Comparison of ENCODE assay signal across 6 cellular contexts in the genomic region with DNA sequence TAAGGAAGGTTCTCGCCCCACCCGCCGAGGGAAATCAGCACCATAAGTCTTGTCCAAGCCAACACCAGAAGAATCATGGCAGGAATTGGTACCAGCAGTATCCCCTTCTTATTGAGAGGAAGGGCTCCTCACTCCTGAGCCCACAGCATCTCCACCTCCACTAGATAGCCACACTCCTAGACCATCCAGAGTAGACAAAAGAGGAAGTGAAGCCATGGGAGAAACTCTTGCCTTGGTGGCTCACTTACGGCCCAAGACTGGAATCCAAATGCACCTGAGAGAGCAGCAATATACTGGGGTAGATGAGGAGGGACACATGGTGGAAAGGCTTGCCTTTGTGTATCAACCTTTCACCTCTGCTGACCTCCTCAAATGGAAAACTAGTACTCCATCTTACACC.
"Had no signal": no experiment of that assay in that cellular context is flagged by ENCODE, and none has a peak within 500 bp of the region (broad histone marks: within the 10 kb centered on the region; RNA-seq: fewer than 3 reads in every experiment).

No MANE protein-coding gene starts in this region.

- DNase-seq: GDM1, GF-D8 had no signal

- FAIRE-seq: G401.6, GM12892, GM18507, GM19239 had no signal
